In genomic region chr20:41045680-41046079, GRCh38 we compare ENCODE assay signal across 29 cellular contexts. TPM values are rescaled to one million over a fixed set of nuclear protein-coding genes. Genes with fewer than 3 reads are reported as not detected.
A peak's percentile ranks its signal among the peaks of the same experiment; 100 is the strongest.
DNase-seq lines count a peak whose midpoint lies in the region; ATAC-seq, FAIRE-seq and TF ChIP-seq lines count a peak whose summit lies in the region.
"Had no signal": no experiment of that assay in that cellular context is flagged by ENCODE, and none has a peak within 500 bp of the region (broad histone marks: within the 10 kb centered on the region; RNA-seq: fewer than 3 reads in every experiment).

No MANE protein-coding gene starts in this region.

- no peak overlapping the region for H3K4me3 Mint-ChIP-seq in activated CD8-positive, alpha-beta memory T cell treated with anti-CD3 and anti-CD28 coated beads, Interleukin-2, amount 10 ng/mL, durations not matched to agents 7 days and 5 days
- peak overlapping the region in 1 of 7 donors; percentile 21 for H3K4me3 Mint-ChIP-seq in CD8-positive, alpha-beta memory T cell
- H3K4me3 Mint-ChIP-seq: activated CD4-positive, alpha-beta T cell treated with anti-CD3 and anti-CD28 coated beads, Interleukin-2, amount 10 ng/mL, durations not matched to agents 24 days and 14 days; B cell; brain; nephron; stimulated activated naive CD8-positive, alpha-beta T cell treated with anti-CD3 and anti-CD28 coated beads, Interleukin-15, Interleukin-2, amounts not matched to agents 100 ng/mL and 50 ng/mL, for 24 hours had no signal

- CTCF ChIA-PET in activated CD8-positive, alpha-beta memory T cell treated with anti-CD3 and anti-CD28 coated beads, Interleukin-2, amount 10 ng/mL, durations not matched to agents 7 days and 5 days (lab: Charles Lee) = interaction anchor here (1.2 to 3.9 kb wide), 6 partner anchors 14 to 88 kb away, joined by 3 to 33 read pairs (median 4); no protein-coding TSS in a partner anchor
- CTCF ChIA-PET in CD8-positive, alpha-beta memory T cell (lab: Charles Lee) = interaction anchor here (0.7 to 2.1 kb wide), 4 partner anchors 14 to 127 kb away, joined by 3 to 11 read pairs (median 4); no protein-coding TSS in a partner anchor
- CTCF ChIA-PET in OCI-LY7 (lab: Charles Lee; ENCODE audit: unreplicated experiment) = interaction anchor here (0.8 to 3.1 kb wide), 3 partner anchors 52 to 57 kb away, joined by 3 to 13 read pairs (median 3); no protein-coding TSS in a partner anchor

- H3K9me3 Mint-ChIP-seq in activated CD8-positive, alpha-beta memory T cell treated with anti-CD3 and anti-CD28 coated beads, Interleukin-2, amount 10 ng/mL, durations not matched to agents 7 days and 5 days (ENCODE audit: low read depth) = no peaks in the 10 kb centered on the region
- no peaks in the 10 kb centered on the region for H3K9me3 Mint-ChIP-seq in CD8-positive, alpha-beta memory T cell
- H3K9me3 Mint-ChIP-seq: activated CD4-positive, alpha-beta T cell treated with anti-CD3 and anti-CD28 coated beads, Interleukin-2, amount 10 ng/mL, durations not matched to agents 24 days and 14 days; brain; nephron; stimulated activated naive CD8-positive, alpha-beta T cell treated with anti-CD3 and anti-CD28 coated beads, Interleukin-15, Interleukin-2, amounts not matched to agents 100 ng/mL and 50 ng/mL, for 24 hours had no signal

- H4K20me1 ChIP-seq in OCI-LY7 (ENCODE audit: insufficient read depth, low read length) = peaks cover 45% of the 10 kb centered on the region
- peaks cover 11% of the 10 kb centered on the region for H4K20me1 ChIP-seq in keratinocyte (ENCODE audit: control insufficient read depth, extremely low read depth, insufficient read depth, low read length)

- TF ChIP-seq CTCF in OCI-LY7 (conservative IDR thresholded peaks at IDR 0.05; ENCODE audit: low read length) (no peak), keratinocyte (optimal IDR thresholded peaks at IDR 0.05 in 1 of 3, IDR thresholded peaks at IDR 0.05 in 1 of 3, conservative IDR thresholded peaks at IDR 0.05 in 1 of 3; ENCODE audit: extremely low read depth in 1 of 3, insufficient read depth in 2 of 3, low read length in 3 of 3) (no peak), suprapubic skin (IDR thresholded peaks at IDR 0.05) (no peak), lower lobe of right lung (IDR thresholded peaks at IDR 0.05) (no peak)

- no peaks in the 10 kb centered on the region for H3K27me3 ChIP-seq in CD8-positive, alpha-beta memory T cell (ENCODE audit: insufficient read depth, low read length, poor library complexity, severe bottlenecking)
- H3K27me3 ChIP-seq in keratinocyte (ENCODE audit: control insufficient read depth, extremely low read depth, insufficient read depth, low read length) (no peaks in the 10 kb centered on the region), suprapubic skin (no peaks in the 10 kb centered on the region), lower lobe of right lung (ENCODE audit: low read depth) (no peaks in the 10 kb centered on the region)
- H3K27me3 ChIP-seq: tibial artery had no signal

- 83% methylated on average over 2 of the region's 2 CpGs for WGBS in suprapubic skin

- BruUV-seq in OCI-LY7 (replicated peaks; lab: Mats Ljungman, UMichigan) = no TSS peak

- H3K36me3 Mint-ChIP-seq in activated CD8-positive, alpha-beta memory T cell treated with anti-CD3 and anti-CD28 coated beads, Interleukin-2, amount 10 ng/mL, durations not matched to agents 7 days and 5 days = peaks cover 35% of the 10 kb centered on the region
- H3K36me3 Mint-ChIP-seq in CD8-positive, alpha-beta memory T cell = peaks cover 0 to 5% (median 3%) of the 10 kb centered on the region in 3 donors
- H3K36me3 Mint-ChIP-seq: brain had no signal

- no peaks in the 10 kb centered on the region for H3K9me3 ChIP-seq in CD8-positive, alpha-beta memory T cell (ENCODE audit: low read length)
- H3K9me3 ChIP-seq in OCI-LY7 (ENCODE audit: low read length) (no peaks in the 10 kb centered on the region), keratinocyte (ENCODE audit: control insufficient read depth, low read depth, low read length) (no peaks in the 10 kb centered on the region), suprapubic skin (no peaks in the 10 kb centered on the region), lower lobe of right lung (no peaks in the 10 kb centered on the region)
- H3K9me3 ChIP-seq: A549, SK-N-SH, tibial artery had no signal

- H3K36me3 ChIP-seq in CD8-positive, alpha-beta memory T cell (ENCODE audit: insufficient read depth, low read length) = no peaks in the 10 kb centered on the region
- H3K36me3 ChIP-seq in OCI-LY7 (ENCODE audit: insufficient read depth, low read length) (peaks cover 75% of the 10 kb centered on the region), keratinocyte (ENCODE audit: control insufficient read depth in 2 of 2, extremely low read depth in 1 of 2, insufficient read depth in 2 of 2, low read length in 2 of 2) (peaks cover 0 to 16% of the 10 kb centered on the region in 2 experiments), suprapubic skin (no peaks in the 10 kb centered on the region), lower lobe of right lung (no peaks in the 10 kb centered on the region)
- H3K36me3 ChIP-seq: tibial artery had no signal

- DNase-seq in activated CD8-positive, alpha-beta memory T cell treated with anti-CD3 and anti-CD28 coated beads, Interleukin-2, amount 10 ng/mL, durations not matched to agents 7 days and 5 days = no peak
- DNase-seq in activated CD8-positive, alpha-beta memory T cell treated with anti-CD3 and anti-CD28 coated beads, Interleukin-2, amount 50 U/mL, for 48 hours = no peak
- no peak for DNase-seq in CD8-positive, alpha-beta memory T cell
- DNase-seq in OCI-LY7 (ENCODE audit: low spot score) = peak; percentile 28
- no peak for DNase-seq in keratinocyte (ENCODE audit: low read depth, low spot score)
- no peak for DNase-seq in suprapubic skin (ENCODE audit: low spot score in 2 of 2)
- DNase-seq in lower lobe of right lung = no peak
- DNase-seq: activated CD4-positive, alpha-beta T cell treated with anti-CD3 and anti-CD28 coated beads, Interleukin-2, amount 10 ng/mL, durations not matched to agents 24 days and 14 days; activated gamma-delta T cell; COR-L47; DMS79; GF-D8; glutamatergic neuron; islet precursor cell; NCI-H1092 treated with DMSO at 0.1 percent for 48 hours; NCI-H1930; NCI-H748 treated with DMSO at 0.1 percent for 48 hours; OCI-M1; SK-N-SH; tibial artery had no signal

- FAIRE-seq in keratinocyte (lab: Jason Lieb, UNC) = no peak
- FAIRE-seq: A549, endothelial cell of umbilical vein, H54 had no signal

- ATAC-seq in activated CD8-positive, alpha-beta memory T cell treated with anti-CD3 and anti-CD28 coated beads, Interleukin-2, amount 10 ng/mL, durations not matched to agents 7 days and 5 days = no peak
- ATAC-seq in lower lobe of right lung = no peak
- no peak for ATAC-seq in HG03039 (IDR thresholded peaks at IDR 0.05; ENCODE audit: unreplicated experiment)
- ATAC-seq: A549 had no signal

- no peaks in the 10 kb centered on the region for H3K27me3 Mint-ChIP-seq in activated CD8-positive, alpha-beta memory T cell treated with anti-CD3 and anti-CD28 coated beads, Interleukin-2, amount 10 ng/mL, durations not matched to agents 7 days and 5 days
- H3K27me3 Mint-ChIP-seq in CD8-positive, alpha-beta memory T cell = no peaks in the 10 kb centered on the region
- H3K27me3 Mint-ChIP-seq: activated CD4-positive, alpha-beta T cell treated with anti-CD3 and anti-CD28 coated beads, Interleukin-2, amount 10 ng/mL, durations not matched to agents 24 days and 14 days; B cell; brain; stimulated activated naive CD8-positive, alpha-beta T cell treated with anti-CD3 and anti-CD28 coated beads, Interleukin-15, Interleukin-2, amounts not matched to agents 100 ng/mL and 50 ng/mL, for 24 hours had no signal

- H3K4me3 ChIP-seq in CD8-positive, alpha-beta memory T cell (ENCODE audit: low read length) = no peak overlapping the region
- H3K4me3 ChIP-seq in OCI-LY7 (ENCODE audit: low read depth, low read length, poor library complexity, severe bottlenecking) (peak overlapping the region; percentile 44), keratinocyte (ENCODE audit: control insufficient read depth in 2 of 3, extremely low read depth in 1 of 3, insufficient read depth in 2 of 3, low read depth in 1 of 3, low read length in 3 of 3) (no peak overlapping the region), suprapubic skin (no peak overlapping the region), lower lobe of right lung (no peak overlapping the region)
- H3K4me3 ChIP-seq: A549, skin epidermis, tibial artery had no signal

- dilution Hi-C loops in keratinocyte (cut with MboI; ENCODE audit: extremely low pct_ligation_motif_present, low sequenced_read_pairs) = no loop called here

- intact Hi-C loops in OCI-LY7 (cut with micrococcal nuclease; ENCODE audit: unreplicated experiment) = loop anchor here (5.0 kb wide), 1 partner anchor 53 kb away; no protein-coding TSS in a partner anchor
- intact Hi-C loops in lower lobe of right lung (cut with DNase I) = no loop called here

- H3K9me1 ChIP-seq in keratinocyte (ENCODE audit: control insufficient read depth, extremely low read depth, insufficient read depth, low read length) = peaks cover 5% of the 10 kb centered on the region

- H3K9me2 ChIP-seq in OCI-LY7 (ENCODE audit: insufficient read depth, low read length) = no peaks in the 10 kb centered on the region
- H3K9me2 ChIP-seq: SK-N-SH had no signal

- no peak overlapping the region for H2AFZ ChIP-seq in OCI-LY7 (ENCODE audit: low read length)
- no peak overlapping the region for H2AFZ ChIP-seq in keratinocyte (ENCODE audit: control insufficient read depth, low read length)

- no peak for TF ChIP-seq EP300 in suprapubic skin (IDR thresholded peaks at IDR 0.05)

- peaks cover 81% of the 10 kb centered on the region for H3K4me1 ChIP-seq in CD8-positive, alpha-beta memory T cell (ENCODE audit: insufficient read depth, low read length)
- H3K4me1 ChIP-seq in OCI-LY7 (ENCODE audit: insufficient read depth, low read length, poor library complexity, severe bottlenecking) = peaks cover 76% of the 10 kb centered on the region
- peaks cover 37% of the 10 kb centered on the region for H3K4me1 ChIP-seq in keratinocyte (ENCODE audit: control insufficient read depth, extremely low read depth, insufficient read depth, low read length)
- peaks cover 63% of the 10 kb centered on the region for H3K4me1 ChIP-seq in suprapubic skin
- H3K4me1 ChIP-seq in lower lobe of right lung = peaks cover 55% of the 10 kb centered on the region

- no peak overlapping the region for H3K9ac ChIP-seq in keratinocyte (ENCODE audit: control insufficient read depth, extremely low read depth, insufficient read depth, low read length)
- H3K9ac ChIP-seq: SK-N-SH had no signal

- H3K27ac ChIP-seq in CD8-positive, alpha-beta memory T cell (ENCODE audit: low read depth, low read length) = no peak overlapping the region
- H3K27ac ChIP-seq in OCI-LY7 (ENCODE audit: low read depth, low read length, poor library complexity, severe bottlenecking) = peak overlapping the region; percentile 71
- H3K27ac ChIP-seq in keratinocyte (ENCODE audit: control insufficient read depth, insufficient read depth, low read length) = no peak overlapping the region
- no peak overlapping the region for H3K27ac ChIP-seq in suprapubic skin
- no peak overlapping the region for H3K27ac ChIP-seq in lower lobe of right lung
- H3K27ac ChIP-seq: A549, tibial artery had no signal

- H3K27ac Mint-ChIP-seq in activated CD8-positive, alpha-beta memory T cell treated with anti-CD3 and anti-CD28 coated beads, Interleukin-2, amount 10 ng/mL, durations not matched to agents 7 days and 5 days = peak overlapping the region; percentile 95
- peak overlapping the region; percentile 11 to 81 (median 70) for H3K27ac Mint-ChIP-seq in CD8-positive, alpha-beta memory T cell
- H3K27ac Mint-ChIP-seq: nephron; stimulated activated naive CD8-positive, alpha-beta T cell treated with anti-CD3 and anti-CD28 coated beads, Interleukin-15, Interleukin-2, amounts not matched to agents 100 ng/mL and 50 ng/mL, for 24 hours had no signal

- H3K4me2 ChIP-seq in OCI-LY7 (ENCODE audit: low read length) = peak overlapping the region; percentile 71
- peak overlapping the region; percentile 17 for H3K4me2 ChIP-seq in keratinocyte (ENCODE audit: control insufficient read depth, extremely low read depth, insufficient read depth, low read depth, low read length)
- H3K4me2 ChIP-seq: A549, SK-N-SH had no signal

- POLR2A ChIA-PET in CD8-positive, alpha-beta memory T cell (lab: Charles Lee) = interaction anchor here (0.5 to 0.7 kb wide), 2 partner anchors 15 to 356 kb away, joined by 3 to 11 read pairs; no protein-coding TSS in a partner anchor
- POLR2A ChIA-PET in OCI-LY7 (lab: Charles Lee) = interaction anchor here (0.7 to 4.9 kb wide), 14 partner anchors 8 to 63 kb away, joined by 3 to 52 read pairs (median 6); no protein-coding TSS in a partner anchor

- no peak for TF ChIP-seq POLR2A in suprapubic skin (IDR thresholded peaks at IDR 0.05)

- H3K4me1 Mint-ChIP-seq in activated CD8-positive, alpha-beta memory T cell treated with anti-CD3 and anti-CD28 coated beads, Interleukin-2, amount 10 ng/mL, durations not matched to agents 7 days and 5 days = peaks cover 89% of the 10 kb centered on the region
- H3K4me1 Mint-ChIP-seq in CD8-positive, alpha-beta memory T cell = peaks cover 86 to 95% (median 95%) of the 10 kb centered on the region in 3 donors

- H3K79me2 ChIP-seq in OCI-LY7 (ENCODE audit: insufficient read depth, low read depth, low read length) (peaks cover 100% of the 10 kb centered on the region), keratinocyte (ENCODE audit: control insufficient read depth, insufficient read depth, low read length) (peaks cover 97% of the 10 kb centered on the region)

RNA-seq across cellular contexts. Expression of gene TOP1, which starts 17.1 kb away (rescaled TPM):
- 10 to 100 TPM; 73.1 to 89.0 TPM for total RNA-seq in activated CD8-positive, alpha-beta memory T cell treated with anti-CD3 and anti-CD28 coated beads, Interleukin-2, amount 10 ng/mL, durations not matched to agents 7 days and 5 days
- total RNA-seq in CD8-positive, alpha-beta memory T cell = 100 to 1,000 TPM in 1 of 2 experiments, 10 to 100 TPM in 1; 98.5 to 103 TPM
- polyA plus RNA-seq in CD8-positive, alpha-beta memory T cell = 15.0 TPM
- total RNA-seq in OCI-LY7 (2014; rRNA removed; shearing (Covaris generic)) = 44.6 and 53.0 TPM in 2 replicates
- total RNA-seq in OCI-LY7 (2022) (168 and 200 TPM in 2 replicates), suprapubic skin (10 to 100 TPM; 25.8 to 32.6 (median 32.0) TPM), lower lobe of right lung (52.0 TPM)
- polyA plus RNA-seq in keratinocyte = 13.8 to 25.2 TPM (median 20.4 TPM) in 3 replicates
- polyA plus RNA-seq in keratinocyte (2011; ENCODE audit: low read depth) = 249 TPM
- polyA plus RNA-seq in keratinocyte (2011; cell fraction: cytosol; rRNA removed) = 15.7 and 22.8 TPM in 2 replicates
- 30.5 and 40.4 TPM in 2 replicates for polyA plus RNA-seq in keratinocyte (2011; cell fraction: nucleus; rRNA removed)
- 58.4 and 64.0 TPM in 2 replicates for polyA plus RNA-seq in keratinocyte (2012; ENCODE audit: low replicate concordance)
- polyA minus RNA-seq in keratinocyte = 7.4 to 27.4 TPM (median 7.8 TPM) in 3 replicates
- polyA minus RNA-seq in keratinocyte (2011; cell fraction: cytosol; rRNA and poly(A)+ RNA removed) = 16.5 TPM
- polyA minus RNA-seq in keratinocyte (2011; cell fraction: nucleus; rRNA and poly(A)+ RNA removed) = 14.8 and 40.6 TPM in 2 replicates
